ENCODE assay signal across 1 cellular context in genomic region chr3:124217542-124217941, GRCh38.
A peak's percentile ranks its signal among the peaks of the same experiment; 100 is the strongest.
TF ChIP-seq lines count a peak whose summit lies in the region.

No MANE protein-coding gene starts in this region.

TF ChIP-seq in HepG2, 621 proteins besides CTCF, POLR2A, EP300 and RAD21 (continued from another document and continues in another):
- TF ChIP-seq IRF2 (CRISPR knock-in tag; IDR thresholded peaks at IDR 0.05): peak; percentile 83
- peak; percentile 93; the same call in 1 of the 2 replicates for TF ChIP-seq ZNF773 (CRISPR knock-in tag; IDR thresholded peaks at IDR 0.05; ENCODE audit: borderline replicate concordance)
- TF ChIP-seq ZNF512B (CRISPR knock-in tag; IDR thresholded peaks at IDR 0.05; ENCODE audit: borderline replicate concordance): no peak
- TF ChIP-seq ZKSCAN5 (CRISPR knock-in tag; IDR thresholded peaks at IDR 0.05): no peak
- TF ChIP-seq HDAC6 (IDR thresholded peaks at IDR 0.05; ENCODE audit: low read depth, low read length): no peak
- 0 out of 2 replicates have a peak, but pooled peaks have one; percentile 23 for TF ChIP-seq ZNF737 (CRISPR knock-in tag; IDR thresholded peaks at IDR 0.05; ENCODE audit: borderline replicate concordance)
- TF ChIP-seq IKZF1 (IDR thresholded peaks at IDR 0.05): no peak
- no peak for TF ChIP-seq ZNF280B (CRISPR knock-in tag; IDR thresholded peaks at IDR 0.05; ENCODE audit: borderline replicate concordance)
- TF ChIP-seq ATF3 (CRISPR knock-in tag; IDR thresholded peaks at IDR 0.05): peak; percentile 72; the same call in 1 of the 2 replicates
- TF ChIP-seq FOXK2 (IDR thresholded peaks at IDR 0.05): no peak
- peak; percentile 55; the same call in 1 of the 2 replicates for TF ChIP-seq HDAC1 (CRISPR knock-in tag; IDR thresholded peaks at IDR 0.05)
- TF ChIP-seq CBX1 (IDR thresholded peaks at IDR 0.05; ENCODE audit: low read depth): no peak
- peak; percentile 55; the same call in 1 of the 2 replicates for TF ChIP-seq ZNF275 (CRISPR knock-in tag; IDR thresholded peaks at IDR 0.05; ENCODE audit: borderline replicate concordance)
- no peak for TF ChIP-seq ZNF432 (CRISPR knock-in tag; IDR thresholded peaks at IDR 0.05; ENCODE audit: borderline replicate concordance)
- TF ChIP-seq MTA3 (CRISPR knock-in tag; IDR thresholded peaks at IDR 0.05): no peak
- TF ChIP-seq TERF1 (CRISPR knock-in tag; IDR thresholded peaks at IDR 0.05): no peak
- TF ChIP-seq ZFAT (CRISPR knock-in tag; conservative IDR thresholded peaks at IDR 0.05): peak; percentile 77; the same call in 1 of the 2 replicates
- TF ChIP-seq MNT (IDR thresholded peaks at IDR 0.05): no peak
- TF ChIP-seq E2F5 (CRISPR knock-in tag; conservative IDR thresholded peaks at IDR 0.05): 0 out of 2 replicates have a peak, but pooled peaks have one; percentile 45
- TF ChIP-seq ZNF460 (CRISPR knock-in tag; IDR thresholded peaks at IDR 0.05; ENCODE audit: borderline replicate concordance): no peak
- TF ChIP-seq ZNF670 (CRISPR knock-in tag; IDR thresholded peaks at IDR 0.05; ENCODE audit: borderline replicate concordance): no peak
- peak; percentile 92 for TF ChIP-seq HMGXB3 (CRISPR knock-in tag; IDR thresholded peaks at IDR 0.05; ENCODE audit: borderline replicate concordance)
- no peak for TF ChIP-seq TCF12 (IDR thresholded peaks at IDR 0.05)
- no peak for TF ChIP-seq TCF12 (CRISPR knock-in tag; IDR thresholded peaks at IDR 0.05)
- TF ChIP-seq HOMEZ (CRISPR knock-in tag; IDR thresholded peaks at IDR 0.05; ENCODE audit: low read depth): peak; percentile 68; the same call in 1 of the 2 replicates
- no peak for TF ChIP-seq HNRNPL (IDR thresholded peaks at IDR 0.05; ENCODE audit: low read depth, low read length)
- TF ChIP-seq ZNF558 (CRISPR knock-in tag; IDR thresholded peaks at IDR 0.05; ENCODE audit: borderline replicate concordance): peak; percentile 81; the same call in 1 of the 2 replicates
- peak; percentile 73 for TF ChIP-seq THAP11 (CRISPR knock-in tag; IDR thresholded peaks at IDR 0.05)
- no peak for TF ChIP-seq THAP7 (CRISPR knock-in tag; IDR thresholded peaks at IDR 0.05)
- no peak for TF ChIP-seq FOXA1 (IDR thresholded peaks at IDR 0.05)
- TF ChIP-seq FOXA1 (CRISPR knock-in tag; IDR thresholded peaks at IDR 0.05): no peak
- TF ChIP-seq ZNF781 (CRISPR knock-in tag; IDR thresholded peaks at IDR 0.05; ENCODE audit: borderline replicate concordance, not compliant biosample characterization): peak; percentile 84
- no peak; the same call in 1 of the 2 replicates for TF ChIP-seq ELK4 (CRISPR knock-in tag; IDR thresholded peaks at IDR 0.05; ENCODE audit: borderline replicate concordance)
- TF ChIP-seq THAP9 (CRISPR knock-in tag; IDR thresholded peaks at IDR 0.05; ENCODE audit: borderline replicate concordance): no peak
- 0 out of 2 replicates have a peak, but pooled peaks have one; percentile 53 for TF ChIP-seq GLI4 (CRISPR knock-in tag; IDR thresholded peaks at IDR 0.05; ENCODE audit: borderline replicate concordance)
- TF ChIP-seq REXO4 (CRISPR knock-in tag; IDR thresholded peaks at IDR 0.05; ENCODE audit: borderline replicate concordance): no peak
- no peak for TF ChIP-seq ZNF329 (CRISPR knock-in tag; IDR thresholded peaks at IDR 0.05; ENCODE audit: low read depth)
- TF ChIP-seq KDM1A (CRISPR knock-in tag; IDR thresholded peaks at IDR 0.05): no peak
- no peak for TF ChIP-seq POGZ (CRISPR knock-in tag; IDR thresholded peaks at IDR 0.05)
